In the genomic region with DNA sequence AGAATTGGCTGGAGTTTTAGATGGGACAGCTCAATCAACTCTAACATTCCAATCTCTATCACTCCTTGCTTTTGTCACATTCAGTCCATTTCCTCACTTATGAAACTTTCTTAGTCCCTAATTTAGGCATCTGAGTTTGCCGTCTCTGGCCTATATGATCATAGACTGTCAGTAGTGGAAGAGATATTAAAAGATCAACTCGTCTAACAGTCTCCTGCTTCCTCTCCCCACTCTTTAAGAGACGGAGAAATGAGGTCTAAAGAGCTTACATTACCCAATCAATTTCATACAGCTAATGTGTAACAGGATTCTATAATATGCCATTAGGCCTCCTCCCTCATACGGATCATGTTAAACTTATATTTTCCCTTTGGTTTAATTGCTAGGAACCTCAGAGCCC, we compare ENCODE assay signal across 11 cellular contexts. TPM values are rescaled to one million over a fixed set of nuclear protein-coding genes. Genes with fewer than 3 reads are reported as not detected.
DNase-seq lines count a peak whose midpoint lies in the region; ATAC-seq and TF ChIP-seq lines count a peak whose summit lies in the region.
"Had no signal": no experiment of that assay in that cellular context is flagged by ENCODE, and none has a peak within 500 bp of the region (broad histone marks: within the 10 kb centered on the region; RNA-seq: fewer than 3 reads in every experiment).

No MANE protein-coding gene starts in this region.

- H3K4me2 ChIP-seq in HCT116 (ENCODE audit: low read length) (0 out of 2 replicates have a peak overlapping the region, but pooled peaks have one; percentile 90), SU-DHL-6 (ENCODE audit: low read depth, low read length, poor library complexity, severe bottlenecking) (peak overlapping the region; percentile 74)

- H3K4me3 ChIP-seq in HCT116 (replicated peaks in 1 of 2; ENCODE audit: low read depth in 1 of 2, low read length in 2 of 2) (no peak overlapping the region), SU-DHL-6 (ENCODE audit: insufficient read depth, low read length, poor library complexity, severe bottlenecking) (no peak overlapping the region), esophagus muscularis mucosa (no peak overlapping the region), prostate gland (no peak overlapping the region)

- peaks cover 7% of the 10 kb centered on the region for H3K36me3 Mint-ChIP-seq in mesothelial cell of epicardium

- H3K4me3 Mint-ChIP-seq in mesothelial cell of epicardium = peak overlapping the region; percentile 95

- H3K9me2 ChIP-seq in HCT116 (ENCODE audit: insufficient read depth) (no peaks in the 10 kb centered on the region), SU-DHL-6 (replicated peaks; ENCODE audit: insufficient read depth, low read length) (no peaks in the 10 kb centered on the region)

- H3K9ac ChIP-seq in HCT116 (ENCODE audit: low read length) (no peak overlapping the region), SU-DHL-6 (ENCODE audit: low read length) (peak overlapping the region; percentile 56)

- no peak overlapping the region for H3K27ac Mint-ChIP-seq in mesothelial cell of epicardium

- no peaks in the 10 kb centered on the region for H3K36me3 ChIP-seq in HCT116 (ENCODE audit: control insufficient read depth in 1 of 2, insufficient read depth in 2 of 2, low read length in 2 of 2)
- no peaks in the 10 kb centered on the region for H3K36me3 ChIP-seq in SU-DHL-6 (ENCODE audit: low read length)
- peaks cover 0 to 9% (median 0%) of the 10 kb centered on the region in 4 donors for H3K36me3 ChIP-seq in esophagus muscularis mucosa
- H3K36me3 ChIP-seq in prostate gland = no peaks in the 10 kb centered on the region

- 68% methylated on average over 4 of the region's 4 CpGs for WGBS in esophagus muscularis mucosa
- 83% methylated on average over 4 of the region's 4 CpGs for WGBS in prostate gland

- H2AFZ ChIP-seq in HCT116 (ENCODE audit: low read depth, low read length, poor library complexity, severe bottlenecking) (no peak overlapping the region), SU-DHL-6 (ENCODE audit: low read depth, low read length, severe bottlenecking) (no peak overlapping the region)

- intact Hi-C loops in HCT116 (cut with micrococcal nuclease) = no loop called here
- intact Hi-C loops in esophagus muscularis mucosa (cut with DNase I) = no loop called here
- intact Hi-C loops in prostate gland (cut with DNase I) = no loop called here

- TF ChIP-seq POLR2A in HCT116 (IDR thresholded peaks at IDR 0.05; ENCODE audit: borderline replicate concordance, extremely low read depth, insufficient read depth, insufficient read length) (no peak), esophagus muscularis mucosa (IDR thresholded peaks at IDR 0.05; ENCODE audit: low read depth) (no peak), prostate gland (IDR thresholded peaks at IDR 0.05) (no peak)

- H3K9me3 Mint-ChIP-seq in mesothelial cell of epicardium = no peaks in the 10 kb centered on the region

- H3K4me1 Mint-ChIP-seq in mesothelial cell of epicardium = peaks cover 19% of the 10 kb centered on the region

- H3K27me3 ChIP-seq in HCT116 (ENCODE audit: insufficient read depth, low read length) (no peaks in the 10 kb centered on the region), SU-DHL-6 (ENCODE audit: low read length) (no peaks in the 10 kb centered on the region), esophagus muscularis mucosa (no peaks in the 10 kb centered on the region), prostate gland (replicated peaks; ENCODE audit: insufficient read depth) (no peaks in the 10 kb centered on the region)

- POLR2A ChIA-PET in HCT116 (lab: Charles Lee) = no interaction called here

- H3K79me2 ChIP-seq in HCT116 (ENCODE audit: insufficient read depth, low read length) = no peaks in the 10 kb centered on the region
- no peaks in the 10 kb centered on the region for H3K79me2 ChIP-seq in SU-DHL-6 (ENCODE audit: insufficient read depth, low read length)

- RAD21 ChIA-PET in HCT116 (lab: Charles Lee; ENCODE audit: low non-redundant PET in 1 of 2, low total read pairs in 2 of 2, uncharacterized antibody in 2 of 2, unreplicated experiment in 2 of 2) = no interaction called here

- no peak for TF ChIP-seq RAD21 in HCT116 (IDR thresholded peaks at IDR 0.05; ENCODE audit: low read depth)

- TF ChIP-seq EP300 in esophagus muscularis mucosa (IDR thresholded peaks at IDR 0.05) = no peak

- H3K27me3 Mint-ChIP-seq in mesothelial cell of epicardium (ENCODE audit: low read depth) = peaks cover 17% of the 10 kb centered on the region

- no TSS peak for BruUV-seq in HCT116 (replicated peaks; lab: Mats Ljungman, UMichigan)

- CTCF ChIA-PET in HCT116 (lab: Charles Lee) = no interaction called here

- H3K4me1 ChIP-seq in HCT116 (ENCODE audit: control insufficient read depth in 1 of 2, insufficient read depth in 2 of 2, low read length in 2 of 2) = peaks cover 0 to 12% of the 10 kb centered on the region in 2 experiments; a peak in 3 of 4 replicates
- H3K4me1 ChIP-seq in esophagus muscularis mucosa = peaks cover 8 to 17% (median 14%) of the 10 kb centered on the region in 4 donors
- H3K4me1 ChIP-seq in prostate gland (replicated peaks) = no peaks in the 10 kb centered on the region

- peaks cover 4% of the 10 kb centered on the region; the same call in 1 of the 2 replicates for H3F3A ChIP-seq in SU-DHL-6 (ENCODE audit: insufficient read depth)

- DNase-seq in AML-193 (lab: John Stamatoyannopoulos, UW) (peak; percentile 18 to 32), HCT116 (ENCODE audit: low read depth, low spot score) (no peak), mesothelial cell of epicardium (ENCODE audit: low spot score in 2 of 2, unreplicated experiment in 2 of 2) (no peak), esophagus muscularis mucosa (ENCODE audit: extremely low spot score) (no peak), prostate gland (ENCODE audit: low spot score) (no peak), NCI-H187 treated with DMSO at 0.1 percent for 48 hours (lab: John Stamatoyannopoulos, UW) (no peak)
- DNase-seq: NCI-H1417; PC-9; stimulated activated naive CD4-positive, alpha-beta T cell treated with Interleukin-2 at 50 U/mL for 16 hours had no signal

- ATAC-seq in HCT116 (no peak), GM19397 (IDR thresholded peaks at IDR 0.05; ENCODE audit: unreplicated experiment) (no peak)

- H3K9me3 ChIP-seq in HCT116 (ENCODE audit: control insufficient read depth in 1 of 2, insufficient read depth in 1 of 2, low read depth in 1 of 2, low read length in 2 of 2) = no peaks in the 10 kb centered on the region
- H3K9me3 ChIP-seq in SU-DHL-6 (ENCODE audit: insufficient read depth, low read length) = no peaks in the 10 kb centered on the region
- H3K9me3 ChIP-seq in esophagus muscularis mucosa = no peaks in the 10 kb centered on the region
- no peaks in the 10 kb centered on the region for H3K9me3 ChIP-seq in prostate gland

- no peak overlapping the region for H3K27ac ChIP-seq in HCT116 (ENCODE audit: low read depth, low read length)
- H3K27ac ChIP-seq in SU-DHL-6 (ENCODE audit: low read depth, low read length) = no peak overlapping the region
- H3K27ac ChIP-seq in esophagus muscularis mucosa (replicated peaks in 1 of 4) = no peak overlapping the region
- H3K27ac ChIP-seq in prostate gland = no peak overlapping the region
- H3K27ac ChIP-seq: PC-9 had no signal

- TF ChIP-seq CTCF in HCT116 (IDR thresholded peaks at IDR 0.05 in 2 of 3, conservative IDR thresholded peaks at IDR 0.05 in 1 of 3; ENCODE audit: borderline replicate concordance in 1 of 3, insufficient read depth in 1 of 3, low read depth in 2 of 3, low read length in 2 of 3) (no peak), SU-DHL-6 (IDR thresholded peaks at IDR 0.05; ENCODE audit: insufficient read depth, low read length, poor library complexity, severe bottlenecking) (no peak), mesothelial cell of epicardium (IDR thresholded peaks at IDR 0.05; ENCODE audit: unreplicated experiment) (no peak), esophagus muscularis mucosa (IDR thresholded peaks at IDR 0.05) (no peak), prostate gland (IDR thresholded peaks at IDR 0.05) (no peak)

- H4K20me1 ChIP-seq in HCT116 (ENCODE audit: insufficient read depth) (no peaks in the 10 kb centered on the region), SU-DHL-6 (ENCODE audit: low read depth, low read length) (no peaks in the 10 kb centered on the region)

TF ChIP-seq in HCT116, 20 proteins besides CTCF, POLR2A, EP300 and RAD21 (continues in another document):
- TF ChIP-seq EZH2phosphoT487 (IDR thresholded peaks at IDR 0.05; ENCODE audit: borderline replicate concordance) (no peak), SRF (IDR thresholded peaks at IDR 0.05; ENCODE audit: low read depth) (no peak), ELF1 (IDR thresholded peaks at IDR 0.05; ENCODE audit: borderline replicate concordance, low read depth) (no peak), TCF7L2 (IDR thresholded peaks at IDR 0.05; ENCODE audit: borderline replicate concordance, extremely low read depth, insufficient read depth, insufficient read length) (no peak), EZH2 (IDR thresholded peaks at IDR 0.05) (no peak), POLR2AphosphoS5 (IDR thresholded peaks at IDR 0.05; ENCODE audit: low read depth, low read length) (no peak), YY1 (IDR thresholded peaks at IDR 0.05; ENCODE audit: extremely low read depth, insufficient replicate concordance, low read depth, low read length) (no peak), EGR1 (IDR thresholded peaks at IDR 0.05; ENCODE audit: low read depth) (no peak), CEBPB (IDR thresholded peaks at IDR 0.05; ENCODE audit: low read depth) (no peak)
- TF ChIP-seq, protein P1, sequence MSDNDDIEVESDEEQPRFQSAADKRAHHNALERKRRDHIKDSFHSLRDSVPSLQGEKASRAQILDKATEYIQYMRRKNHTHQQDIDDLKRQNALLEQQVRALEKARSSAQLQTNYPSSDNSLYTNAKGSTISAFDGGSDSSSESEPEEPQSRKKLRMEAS (IDR thresholded peaks at IDR 0.05) = no peak
- TF ChIP-seq, protein P2, sequence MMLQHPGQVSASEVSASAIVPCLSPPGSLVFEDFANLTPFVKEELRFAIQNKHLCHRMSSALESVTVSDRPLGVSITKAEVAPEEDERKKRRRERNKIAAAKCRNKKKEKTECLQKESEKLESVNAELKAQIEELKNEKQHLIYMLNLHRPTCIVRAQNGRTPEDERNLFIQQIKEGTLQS (IDR thresholded peaks at IDR 0.05) = no peak

RNA-seq across cellular contexts. Expression of a gene that starts 6.6 kb away (rescaled TPM):
- total RNA-seq in HCT116 (2021; ENCODE audit: unreplicated experiment) (9.1 TPM), mesothelial cell of epicardium (4.5 to 5.5 TPM (median 4.8 TPM) in 3 replicates), esophagus muscularis mucosa (10 to 100 TPM; 10.3 to 17.9 (median 14.8) TPM), prostate gland (10 to 100 TPM in 1 of 2 donors, 1 to 10 TPM in 1; 8.0 to 15.0 TPM)
- polyA plus RNA-seq in HCT116 (2012) = 9.6 and 10.1 TPM in 2 replicates

Comparison
In these comparisons a context has a peak if more than half of its experiments do, and no peak if none do; other contexts are left out.
1. DNase-seq: peak in AML-193 (2 of 2); none in HCT116 (single experiment), mesothelial cell of epicardium (0 of 2), esophagus muscularis mucosa (single experiment), prostate gland (single experiment) and NCI-H187 treated with DMSO at 0.1 percent for 48 hours (single experiment).